25 cellular contexts compared by ENCODE assay signal in the genomic region with DNA sequence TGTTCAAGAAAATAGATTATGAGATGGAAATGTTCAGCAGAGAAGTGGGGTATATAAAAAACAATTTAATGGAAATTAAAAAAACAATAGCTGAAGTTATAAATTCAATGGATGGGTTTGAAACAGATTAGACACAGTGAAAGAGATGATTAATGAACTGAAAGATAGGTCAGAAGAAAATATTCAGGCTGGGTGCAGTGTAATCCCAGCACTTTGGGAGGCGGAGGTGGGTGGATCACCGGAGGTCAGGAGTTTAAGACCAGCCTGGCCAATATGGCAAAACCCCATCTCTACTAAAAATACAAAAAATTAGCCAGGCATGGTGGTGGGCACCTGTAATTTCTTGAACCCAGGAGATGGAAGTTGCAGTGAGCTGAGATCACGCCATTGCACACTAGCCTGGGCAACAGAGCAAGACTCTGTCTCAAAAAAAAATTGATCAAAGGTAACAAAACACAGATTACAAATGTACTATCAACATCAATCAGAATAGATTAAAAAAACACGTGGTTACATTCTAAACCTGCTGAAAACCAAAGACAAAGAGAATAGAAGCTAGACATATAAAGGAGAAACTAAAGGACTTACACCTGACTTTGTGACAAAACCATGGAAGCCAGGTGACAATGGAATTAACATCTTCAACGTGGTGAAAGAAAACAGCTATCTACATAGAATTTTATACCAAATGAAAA.
"Had no signal": no experiment of that assay in that cellular context is flagged by ENCODE, and none has a peak within 500 bp of the region (broad histone marks: within the 10 kb centered on the region; RNA-seq: fewer than 3 reads in every experiment).

No MANE protein-coding gene starts in this region.

- H3K27ac Mint-ChIP-seq: activated CD4-positive, alpha-beta memory T cell treated with anti-CD3 and anti-CD28 coated beads, Interleukin-2, amount 10 ng/mL, durations not matched to agents 7 days and 5 days; activated CD4-positive, alpha-beta T cell treated with anti-CD3 and anti-CD28 coated beads, Interleukin-2, amount 10 ng/mL, durations not matched to agents 24 days and 14 days; activated naive CD4-positive, alpha-beta T cell treated with anti-CD3 and anti-CD28 coated beads, Interleukin-2, amount 10 ng/mL, durations not matched to agents 7 days and 5 days; activated T-cell treated with anti-CD3 and anti-CD28 coated beads, Interleukin-2, amount 50 U/mL, for 72 hours had no signal

- FAIRE-seq: endometrium had no signal

- H3K27me3 ChIP-seq: body of pancreas, cardiac muscle cell, heart right ventricle, thyroid gland, upper lobe of right lung had no signal

- H3K4me1 ChIP-seq: parathyroid adenoma, upper lobe of right lung had no signal

- H2AFZ ChIP-seq: parathyroid adenoma had no signal

- H3K79me2 ChIP-seq: parathyroid adenoma had no signal

- DNase-seq: activated CD4-positive, alpha-beta memory T cell treated with anti-CD3 and anti-CD28 coated beads, Interleukin-2, amount 10 ng/mL, durations not matched to agents 7 days and 5 days; activated CD4-positive, alpha-beta T cell treated with anti-CD3 and anti-CD28 coated beads, Interleukin-2, amount 10 ng/mL, durations not matched to agents 24 days and 14 days; activated effector memory CD4-positive, alpha-beta T cell treated with Interleukin-2 at 50 U/mL for 16 hours; activated naive CD4-positive, alpha-beta T cell treated with anti-CD3 and anti-CD28 coated beads, Interleukin-2, amount 10 ng/mL, durations not matched to agents 7 days and 5 days; activated T-cell treated with anti-CD3 and anti-CD28 coated beads, Interleukin-2, amount 50 U/mL, for 72 hours; anterior cingulate cortex; body of pancreas; foreskin fibroblast; heart right ventricle; left colon; mesendoderm; mucosa of descending colon; nucleus accumbens; right cardiac atrium; stimulated activated CD4-positive, alpha-beta T cell treated with anti-CD3 and anti-CD28 coated beads, Interleukin-12 subunit alpha, Interleukin-12 subunit beta, amount 100 ng/mL, for 4 hours; stimulated activated CD4-positive, alpha-beta T cell treated with anti-CD3 and anti-CD28 coated beads, Interleukin-4, amount 100 ng/mL, for 4 hours; stimulated activated naive CD8-positive, alpha-beta T cell treated with anti-CD3 and anti-CD28 coated beads, Interleukin-15, Interleukin-2, amounts not matched to agents 100 U/mL and 50 U/mL, for 24 hours; substantia nigra; T-helper 9 cell; thyroid gland; upper lobe of right lung had no signal

- H3K4me3 ChIP-seq: body of pancreas, cardiac muscle cell, heart right ventricle, mucosa of descending colon, thyroid gland, upper lobe of right lung had no signal

- H3K36me3 ChIP-seq: cardiac muscle cell, heart right ventricle, thyroid gland, upper lobe of right lung had no signal

- H3K27ac ChIP-seq: body of pancreas, cardiac muscle cell, heart right ventricle, parathyroid adenoma, thyroid gland, upper lobe of right lung had no signal

- H3K4me3 Mint-ChIP-seq: activated CD4-positive, alpha-beta memory T cell treated with anti-CD3 and anti-CD28 coated beads, Interleukin-2, amount 10 ng/mL, durations not matched to agents 7 days and 5 days; activated CD4-positive, alpha-beta T cell treated with anti-CD3 and anti-CD28 coated beads, Interleukin-2, amount 10 ng/mL, durations not matched to agents 24 days and 14 days; activated naive CD4-positive, alpha-beta T cell treated with anti-CD3 and anti-CD28 coated beads, Interleukin-2, amount 10 ng/mL, durations not matched to agents 7 days and 5 days; activated T-cell treated with anti-CD3 and anti-CD28 coated beads, Interleukin-2, amount 50 U/mL, for 72 hours had no signal

- H3K4me1 Mint-ChIP-seq: activated CD4-positive, alpha-beta T cell treated with anti-CD3 and anti-CD28 coated beads, Interleukin-2, amount 10 ng/mL, durations not matched to agents 24 days and 14 days; activated naive CD4-positive, alpha-beta T cell treated with anti-CD3 and anti-CD28 coated beads, Interleukin-2, amount 10 ng/mL, durations not matched to agents 7 days and 5 days had no signal

- ATAC-seq: activated CD4-positive, CD25-positive, alpha-beta regulatory T cell treated with anti-CD3 and anti-CD28 coated beads, Interleukin-2, amount 50 U/mL, for 24 hours; activated T-cell treated with anti-CD3 and anti-CD28 coated beads, Interleukin-2, amount 50 U/mL, for 72 hours; body of pancreas; heart right ventricle; left colon; mucosa of descending colon; right cardiac atrium had no signal

- H3K9ac ChIP-seq: parathyroid adenoma had no signal

- H3K9me3 ChIP-seq: thyroid gland had no signal
